33 cellular contexts compared by ENCODE assay signal in the genomic region with DNA sequence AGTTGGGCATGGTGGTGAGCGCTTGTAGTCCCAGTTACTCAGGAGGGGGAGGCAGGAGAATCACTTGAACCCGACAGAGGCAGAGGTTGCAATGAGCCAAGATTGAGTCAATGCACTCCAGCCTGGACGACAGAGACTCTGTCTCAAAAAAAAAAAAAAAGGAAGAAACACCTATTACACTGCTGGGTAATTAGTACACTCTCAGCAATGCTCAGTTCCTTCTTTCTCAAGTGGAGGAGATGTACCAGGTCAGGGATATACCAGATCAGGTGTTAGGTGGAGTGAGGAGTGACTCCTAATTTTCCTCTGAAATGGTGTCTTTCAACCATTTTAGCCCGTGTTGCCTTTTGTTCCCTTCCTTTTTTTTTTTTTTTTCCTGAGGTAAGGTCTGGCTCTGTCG.
"Had no signal": no experiment of that assay in that cellular context is flagged by ENCODE, and none has a peak within 500 bp of the region (broad histone marks: within the 10 kb centered on the region; RNA-seq: fewer than 3 reads in every experiment).

No MANE protein-coding gene starts in this region.

- H3K27me3 Mint-ChIP-seq: activated CD4-positive, alpha-beta T cell treated with anti-CD3 and anti-CD28 coated beads, Interleukin-2, amount 10 ng/mL, durations not matched to agents 7 days and 5 days; activated naive CD4-positive, alpha-beta T cell treated with anti-CD3 and anti-CD28 coated beads, Interleukin-2, amount 50 U/mL, for 24 hours; activated T-cell treated with anti-CD3 and anti-CD28 coated beads, Interleukin-2, amount 50 U/mL, for 24 hours had no signal

- H3K4me1 ChIP-seq: Peyer's patch had no signal

- H3K4me1 Mint-ChIP-seq: activated CD4-positive, alpha-beta T cell treated with anti-CD3 and anti-CD28 coated beads for 36 hours; activated CD4-positive, alpha-beta T cell treated with anti-CD3 and anti-CD28 coated beads, Interleukin-2, amount 10 ng/mL, durations not matched to agents 7 days and 5 days; activated naive CD4-positive, alpha-beta T cell treated with anti-CD3 and anti-CD28 coated beads, Interleukin-2, amount 50 U/mL, for 24 hours; activated naive CD8-positive, alpha-beta T cell treated with anti-CD3 and anti-CD28 coated beads, Interleukin-2, amount 10 ng/mL, durations not matched to agents 7 days and 5 days; brain; WTC11 had no signal

- H3K4me2 ChIP-seq: SK-N-SH had no signal

- H3K36me3 ChIP-seq: Peyer's patch, SJSA1 had no signal

- H3K36me3 Mint-ChIP-seq: activated naive CD4-positive, alpha-beta T cell treated with anti-CD3 and anti-CD28 coated beads, Interleukin-2, amount 50 U/mL, for 24 hours; activated naive CD8-positive, alpha-beta T cell treated with anti-CD3 and anti-CD28 coated beads, Interleukin-2, amount 10 ng/mL, durations not matched to agents 7 days and 5 days; brain; WTC11 had no signal

- H3K27ac ChIP-seq: Peyer's patch, SJSA1 had no signal

- H3K4me3 ChIP-seq: Peyer's patch, SJSA1 had no signal

- H3K27ac Mint-ChIP-seq: activated CD4-positive, alpha-beta T cell treated with anti-CD3 and anti-CD28 coated beads for 36 hours; activated CD4-positive, alpha-beta T cell treated with anti-CD3 and anti-CD28 coated beads, Interleukin-2, amount 10 ng/mL, durations not matched to agents 7 days and 5 days; activated CD8-positive, alpha-beta T cell treated with anti-CD3 and anti-CD28 coated beads, Interleukin-2, amount 10 ng/mL, durations not matched to agents 7 days and 5 days; activated naive CD4-positive, alpha-beta T cell treated with anti-CD3 and anti-CD28 coated beads, Interleukin-2, amount 50 U/mL, for 24 hours; activated naive CD8-positive, alpha-beta T cell treated with anti-CD3 and anti-CD28 coated beads, Interleukin-2, amount 10 ng/mL, durations not matched to agents 7 days and 5 days; activated T-cell treated with anti-CD3 and anti-CD28 coated beads, Interleukin-2, amount 50 U/mL, for 24 hours; activated T-helper 2 cell treated with anti-CD3 and anti-CD28 coated beads, Interferon-gamma antibody, Interleukin-2, Interleukin-4, amounts not matched to agents 10 μg/mL and 5 μg/mL and 100 μg/mL, durations not matched to agents 14 hours and 24 hours and 36 hours; brain; T-helper 2 cell treated with Interferon-gamma antibody and Interleukin-4, amounts not matched to agents 5 μg/mL and 100 μg/mL, for 36 hours; WTC11 had no signal

- H3K9me3 ChIP-seq: Peyer's patch, SJSA1, SK-N-SH had no signal

- H3K9me3 Mint-ChIP-seq: activated CD4-positive, alpha-beta T cell treated with anti-CD3 and anti-CD28 coated beads, Interleukin-2, amount 10 ng/mL, durations not matched to agents 7 days and 5 days; activated naive CD4-positive, alpha-beta T cell treated with anti-CD3 and anti-CD28 coated beads, Interleukin-2, amount 50 U/mL, for 24 hours; activated naive CD8-positive, alpha-beta T cell treated with anti-CD3 and anti-CD28 coated beads, Interleukin-2, amount 10 ng/mL, durations not matched to agents 7 days and 5 days; activated T-cell treated with anti-CD3 and anti-CD28 coated beads, Interleukin-2, amount 50 U/mL, for 24 hours; activated T-helper 2 cell treated with anti-CD3 and anti-CD28 coated beads, Interferon-gamma antibody, Interleukin-2, Interleukin-4, amounts not matched to agents 10 μg/mL and 5 μg/mL and 100 μg/mL, durations not matched to agents 14 hours and 24 hours and 36 hours; brain; T-helper 2 cell treated with Interferon-gamma antibody and Interleukin-4, amounts not matched to agents 5 μg/mL and 100 μg/mL, for 36 hours; WTC11 had no signal

- H3K27me3 ChIP-seq: Peyer's patch, SJSA1 had no signal

- DNase-seq: activated CD4-positive, alpha-beta T cell treated with anti-CD3 and anti-CD28 coated beads for 36 hours; activated CD4-positive, alpha-beta T cell treated with anti-CD3 and anti-CD28 coated beads, Interleukin-2, amount 10 ng/mL, durations not matched to agents 7 days and 5 days; activated CD4-positive, alpha-beta T cell treated with anti-CD3 and anti-CD28 coated beads, Interleukin-2, amount 50 U/mL, for 48 hours; activated CD8-positive, alpha-beta T cell treated with anti-CD3 and anti-CD28 coated beads, Interleukin-2, amount 10 ng/mL, durations not matched to agents 7 days and 5 days; activated gamma-delta T cell; activated naive CD4-positive, alpha-beta T cell treated with Interleukin-2 at 50 U/mL for 16 hours; activated naive CD8-positive, alpha-beta T cell treated with anti-CD3 and anti-CD28 coated beads, Interleukin-2, amount 10 ng/mL, durations not matched to agents 7 days and 5 days; activated T-cell treated with anti-CD3 and anti-CD28 coated beads, Interleukin-2, amount 50 U/mL, for 24 hours; amygdala; caudate nucleus; cerebellar nuclear complex; Karpas-422; KBM-7; NCI-H1105; NCI-H1417 treated with DMSO at 0.1 percent for 48 hours; NCI-H187 treated with DMSO at 0.1 percent for 48 hours; NCI-H2081 treated with DMSO at 0.1 percent for 48 hours; NCI-H226; NCI-H446 treated with DMSO at 0.1 percent for 48 hours; NCI-H524; NCI-H69; NCI-H82; PC-3; Peyer's patch; RPMI8226; SHP77 treated with DMSO at 0.1 percent for 48 hours; SK-N-SH had no signal

- H3K9ac ChIP-seq: SK-N-SH had no signal

- H3K9me2 ChIP-seq: SK-N-SH had no signal

- H3K4me3 Mint-ChIP-seq: activated CD4-positive, alpha-beta T cell treated with anti-CD3 and anti-CD28 coated beads for 36 hours; activated CD4-positive, alpha-beta T cell treated with anti-CD3 and anti-CD28 coated beads, Interleukin-2, amount 10 ng/mL, durations not matched to agents 7 days and 5 days; activated CD8-positive, alpha-beta T cell treated with anti-CD3 and anti-CD28 coated beads, Interleukin-2, amount 10 ng/mL, durations not matched to agents 7 days and 5 days; activated naive CD4-positive, alpha-beta T cell treated with anti-CD3 and anti-CD28 coated beads, Interleukin-2, amount 50 U/mL, for 24 hours; activated naive CD8-positive, alpha-beta T cell treated with anti-CD3 and anti-CD28 coated beads, Interleukin-2, amount 10 ng/mL, durations not matched to agents 7 days and 5 days; activated T-cell treated with anti-CD3 and anti-CD28 coated beads, Interleukin-2, amount 50 U/mL, for 24 hours; brain; T-helper 2 cell treated with Interferon-gamma antibody and Interleukin-4, amounts not matched to agents 5 μg/mL and 100 μg/mL, for 36 hours; WTC11 had no signal
